Comparison of ENCODE assay signal across 13 cellular contexts in the genomic region with DNA sequence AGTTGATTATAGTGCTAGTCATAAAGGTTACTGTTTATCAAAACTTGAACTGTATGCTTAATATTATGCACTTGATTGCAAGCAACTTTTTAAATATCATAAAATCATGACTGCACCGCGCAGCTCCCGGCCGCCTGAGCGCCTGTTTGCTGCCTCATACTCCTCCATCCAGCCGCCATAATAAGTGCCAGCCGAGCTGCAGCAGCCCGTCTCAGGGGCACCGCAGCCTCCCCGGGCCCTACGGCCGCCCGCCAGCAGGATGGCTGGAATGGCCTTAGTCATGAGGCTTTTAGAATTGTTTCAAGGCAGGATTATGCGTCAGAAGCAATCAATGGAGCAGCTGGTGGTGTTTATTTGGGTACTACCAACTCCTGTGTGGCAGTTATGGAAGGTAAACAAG.
"Had no signal": no experiment of that assay in that cellular context is flagged by ENCODE, and none has a peak within 500 bp of the region (broad histone marks: within the 10 kb centered on the region; RNA-seq: fewer than 3 reads in every experiment).

No MANE protein-coding gene starts in this region.

- ATAC-seq: foreskin keratinocyte; left lung; right lobe of liver; stimulated activated effector memory CD8-positive, alpha-beta T cell treated with anti-CD3 and anti-CD28 coated beads, Interleukin-12 subunit alpha, Interleukin-12 subunit beta, amount 100 ng/mL, for 72 hours; stimulated activated naive CD8-positive, alpha-beta T cell treated with anti-CD3 and anti-CD28 coated beads, Interleukin-15, Interleukin-2, amounts not matched to agents 100 U/mL and 50 U/mL, for 24 hours had no signal

- DNase-seq: effector CD4-positive, alpha-beta T cell; endodermal cell; erythroblast; foreskin keratinocyte; immature natural killer cell; occipital lobe; right lobe of liver; stimulated activated CD4-positive, alpha-beta T cell treated with anti-CD3 and anti-CD28 coated beads, Interleukin-4, amount 100 ng/mL, for 1 hour; stimulated activated CD8-positive, alpha-beta memory T cell treated with anti-CD3 and anti-CD28 coated beads, Interleukin-4, amount 100 ng/mL, for 48 hours; stimulated activated naive CD8-positive, alpha-beta T cell treated with anti-CD3 and anti-CD28 coated beads, Interleukin-15, Interleukin-2, amounts not matched to agents 100 U/mL and 50 U/mL, for 24 hours; thyroid gland had no signal
